Comparison of ENCODE assay signal across 19 cellular contexts in genomic region chr20:50724112-50724724, GRCh38. TPM values are rescaled to one million over a fixed set of nuclear protein-coding genes. Genes with fewer than 3 reads are reported as not detected.
DNase-seq lines count a peak whose midpoint lies in the region; ATAC-seq and TF ChIP-seq lines count a peak whose summit lies in the region.
"Had no signal": no experiment of that assay in that cellular context is flagged by ENCODE, and none has a peak within 500 bp of the region (broad histone marks: within the 10 kb centered on the region; RNA-seq: fewer than 3 reads in every experiment).

No MANE protein-coding gene starts in this region.

- H3K4me1 ChIP-seq in left lung = peaks cover 12 to 17% of the 10 kb centered on the region in 2 donors
- peaks cover 18% of the 10 kb centered on the region for H3K4me1 ChIP-seq in stomach smooth muscle (ENCODE audit: control insufficient read depth, insufficient read depth, low read length)

- intact Hi-C loops in left lung (cut with DNase I) = no loop called here

- peak; percentile 57 for DNase-seq in NCI-H82 (lab: John Stamatoyannopoulos, UW)
- DNase-seq in NCI-H82 treated with DMSO at 0.1 percent for 48 hours (lab: John Stamatoyannopoulos, UW; ENCODE audit: unreplicated experiment) = no peak
- DNase-seq in left lung = peak in 1 of 2 donors; percentile 20
- DNase-seq in activated effector memory CD4-positive, alpha-beta T cell treated with anti-CD3 and anti-CD28 coated beads, Interleukin-2, amount 50 U/mL, for 16 hours = no peak
- no peak for DNase-seq in DMS 273 (lab: John Stamatoyannopoulos, UW; ENCODE audit: unreplicated experiment)
- DNase-seq: 8988T; activated CD4-positive, alpha-beta T cell treated with anti-CD3 and anti-CD28 coated beads, Interleukin-2, amount 50 U/mL, for 1 hour; COR-L47; NCI-H2107; NK-92 treated with Interleukin-12 subunit alpha and Interleukin-12 subunit beta, amount 100 ng/mL, for 24 hours had no signal

- no peak overlapping the region for H3K4me3 ChIP-seq in left lung
- H3K4me3 ChIP-seq in stomach smooth muscle (ENCODE audit: low read length in 2 of 2) = peak overlapping the region in 1 of 2 donors; percentile 54
- H3K4me3 ChIP-seq: skin epidermis, upper lobe of left lung had no signal

- peak overlapping the region; percentile 47 for H3K27ac ChIP-seq in angular gyrus (ENCODE audit: low read depth, low read length)
- peak overlapping the region; percentile 39 to 43 for H3K27ac ChIP-seq in left lung
- peak overlapping the region; percentile 85 for H3K27ac ChIP-seq in stomach smooth muscle (ENCODE audit: low read length)

- H3K36me3 ChIP-seq in left lung (no peaks in the 10 kb centered on the region), stomach smooth muscle (ENCODE audit: control insufficient read depth in 2 of 2, insufficient read depth in 2 of 2, low read length in 2 of 2) (no peaks in the 10 kb centered on the region)
- H3K36me3 ChIP-seq: upper lobe of left lung had no signal

- ATAC-seq in left lung (no peak), HG03139 (IDR thresholded peaks at IDR 0.05; ENCODE audit: unreplicated experiment) (no peak)

- peak overlapping the region; percentile 36 to 42 for H3K9ac ChIP-seq in stomach smooth muscle (ENCODE audit: low read length in 2 of 2)

- TF ChIP-seq CTCF in left lung (IDR thresholded peaks at IDR 0.05) = no peak

- H3K27me3 ChIP-seq in left lung (no peaks in the 10 kb centered on the region), stomach smooth muscle (ENCODE audit: control insufficient read depth in 1 of 2, insufficient read depth in 2 of 2, low read length in 2 of 2) (no peaks in the 10 kb centered on the region)
- H3K27me3 ChIP-seq: upper lobe of left lung had no signal

- H3K9me3 ChIP-seq in left lung = no peaks in the 10 kb centered on the region
- no peaks in the 10 kb centered on the region for H3K9me3 ChIP-seq in stomach smooth muscle (ENCODE audit: control insufficient read depth in 2 of 2, low read length in 2 of 2)
- H3K9me3 ChIP-seq: upper lobe of left lung had no signal

RNA-seq across cellular contexts. Expression of gene PARD6B, which starts 7.2 kb away (rescaled TPM):
- 10 to 100 TPM; 23.5 to 37.3 TPM for total RNA-seq in left lung
- total RNA-seq: endothelial cell of umbilical vein had no signal

RNA-seq across cellular contexts. Expression of gene RIPOR3, which starts 32.9 kb away (rescaled TPM):
- 1 to 10 TPM; 2.3 to 7.0 TPM for total RNA-seq in left lung
- total RNA-seq: activated T-helper 2 cell treated with anti-CD3 and anti-CD28 coated beads, Interferon-gamma antibody, Interleukin-2, Interleukin-4, amounts not matched to agents 10 μg/mL and 5 μg/mL and 100 μg/mL, durations not matched to agents 14 hours and 24 hours and 36 hours; endothelial cell of umbilical vein; LHCN-M2; T-helper 1 cell treated with Interleukin-12 subunit alpha and Interleukin-12 subunit beta and Interleukin-4 antibody, amounts not matched to agents 30 ng/mL and 1 ng/mL, for 36 hours had no signal
